21 cellular contexts compared by ENCODE assay signal in genomic region chrX:155143959-155144548, GRCh38.
DNase-seq lines count a peak whose midpoint lies in the region; ATAC-seq, FAIRE-seq and TF ChIP-seq lines count a peak whose summit lies in the region.
"Had no signal": no experiment of that assay in that cellular context is flagged by ENCODE, and none has a peak within 500 bp of the region (broad histone marks: within the 10 kb centered on the region; RNA-seq: fewer than 3 reads in every experiment).

No MANE protein-coding gene starts in this region.

- no peaks in the 10 kb centered on the region for H3K36me3 Mint-ChIP-seq in activated T-cell treated with anti-CD3 and anti-CD28 coated beads, Interleukin-2, amount 50 U/mL, for 72 hours (ENCODE audit: insufficient read depth in 2 of 2)

- no peak overlapping the region for H2AFZ ChIP-seq in PC-3 (ENCODE audit: low read length)
- peak overlapping the region; percentile 36 for H2AFZ ChIP-seq in K562 (ENCODE audit: low read depth, low read length)

- in situ Hi-C loops in K562 (cut with MboI): no loop called here

- H3K79me2 ChIP-seq in PC-3 (ENCODE audit: low read length): no peaks in the 10 kb centered on the region
- no peaks in the 10 kb centered on the region for H3K79me2 ChIP-seq in K562 (ENCODE audit: control insufficient read depth, insufficient read depth, low read length)

- H3K27ac ChIP-seq in PC-3 (ENCODE audit: low read length) (peak overlapping the region; percentile 8; the same call in 1 of the 2 replicates), K562 (ENCODE audit: extremely low read depth, low read depth, low read length) (no peak overlapping the region)
- H3K27ac ChIP-seq: C4-2B had no signal

- TF ChIP-seq EP300 in K562 (IDR thresholded peaks at IDR 0.05; ENCODE audit: low read length): no peak

- TF ChIP-seq CTCF in PC-3 (conservative IDR thresholded peaks at IDR 0.05; ENCODE audit: low read depth, low read length): no peak
- TF ChIP-seq CTCF in K562 (IDR thresholded peaks at IDR 0.05 in 2 of 3, conservative IDR thresholded peaks at IDR 0.05 in 1 of 3; ENCODE audit: insufficient read depth in 2 of 3, low read depth in 1 of 3, low read length in 3 of 3): no peak

- H3K9me3 ChIP-seq in PC-3 (ENCODE audit: low read length) (no peaks in the 10 kb centered on the region), K562 (replicated peaks; ENCODE audit: control insufficient read depth, insufficient read depth, low read depth, low read length) (no peaks in the 10 kb centered on the region; the same call in 1 of the 2 replicates)

- BruUV-seq in PC-3 (replicated peaks; lab: Mats Ljungman, UMichigan): no TSS peak
- no TSS peak for BruUV-seq in K562 (replicated peaks; lab: Mats Ljungman, UMichigan)

- no peaks in the 10 kb centered on the region for H3F3A ChIP-seq in PC-3 (ENCODE audit: low read length, unreplicated experiment)

- TF ChIP-seq RAD21 in K562 (CRISPR knock-in tag; conservative IDR thresholded peaks at IDR 0.05 in 1 of 2, IDR thresholded peaks at IDR 0.05 in 1 of 2): no peak

- POLR2A ChIA-PET in PC-3 (lab: Charles Lee; ENCODE audit: unreplicated experiment): no interaction called here
- POLR2A ChIA-PET in K562 (lab: Yijun Ruan, JAX): no interaction called here

- H3K9ac ChIP-seq in PC-3 (ENCODE audit: low read length) (no peak overlapping the region; the same call in 1 of the 2 replicates), K562 (ENCODE audit: insufficient read depth in 1 of 2, low read depth in 2 of 2, low read length in 2 of 2) (no peak overlapping the region)

- no peaks in the 10 kb centered on the region for H3K9me3 Mint-ChIP-seq in activated T-cell treated with anti-CD3 and anti-CD28 coated beads, Interleukin-2, amount 50 U/mL, for 72 hours

- H3K4me1 ChIP-seq in PC-3 (ENCODE audit: insufficient read depth, low read length) (peaks cover 13% of the 10 kb centered on the region; the same call in 1 of the 2 replicates), K562 (replicated peaks in 1 of 2; ENCODE audit: control insufficient read depth in 2 of 2, insufficient read depth in 2 of 2, low read length in 2 of 2) (peaks cover 0 to 17% of the 10 kb centered on the region in 2 experiments; a peak in 4 of 5 replicates)

- CTCF ChIA-PET in PC-3 (lab: Charles Lee): no interaction called here
- CTCF ChIA-PET in K562 (lab: Yijun Ruan, JAX; ENCODE audit: low intra/inter-chr PET ratio): no interaction called here

- H4K20me1 ChIP-seq in PC-3 (ENCODE audit: low read length) (no peaks in the 10 kb centered on the region), K562 (replicated peaks; ENCODE audit: control insufficient read depth, insufficient read depth, low read length) (no peaks in the 10 kb centered on the region)

- no peak overlapping the region for H3K4me2 ChIP-seq in PC-3 (ENCODE audit: low read length)
- no peak overlapping the region for H3K4me2 ChIP-seq in K562 (ENCODE audit: insufficient read depth, low read length)

- H3K27me3 ChIP-seq in PC-3 (ENCODE audit: low read length) (no peaks in the 10 kb centered on the region), K562 (ENCODE audit: control insufficient read depth in 2 of 2, insufficient read depth in 2 of 2, low read length in 2 of 2) (no peaks in the 10 kb centered on the region)

- no peak overlapping the region for H3K4me3 ChIP-seq in PC-3 (ENCODE audit: low read length)
- no peak overlapping the region for H3K4me3 ChIP-seq in K562

- DNase-seq in activated T-cell treated with anti-CD3 and anti-CD28 coated beads, Interleukin-2, amount 50 U/mL, for 72 hours: no peak
- no peak for DNase-seq in activated T-cell treated with anti-CD3 and anti-CD28 coated beads, Interleukin-2, amount 50 U/mL, for 48 hours
- DNase-seq in GM19239 (ENCODE audit: insufficient read length, low spot score) (no peak), PC-3 (no peak), K562 (ENCODE audit: extremely low read depth in 1 of 4, low spot score in 3 of 4) (no peak), posterior cingulate gyrus (no peak), NOMO-1 (lab: John Stamatoyannopoulos, UW; ENCODE audit: unreplicated experiment in 2 of 2) (no peak)
- DNase-seq in stimulated activated naive CD4-positive, alpha-beta T cell (lab: John Stamatoyannopoulos, UW): no peak
- DNase-seq: DMS53, GDM1, H7, KBM-7, NCI-H1105, NCI-H146, NCI-H2029, NCI-H2171 treated with DMSO at 0.1 percent for 48 hours, NCI-H524 treated with DMSO at 0.1 percent for 48 hours, NCI-H82, OCI-M1, Right ventricle myocardium superior had no signal

- intact Hi-C loops in PC-3 (cut with micrococcal nuclease): no loop called here
- intact Hi-C loops in K562 (cut with micrococcal nuclease): no loop called here
- intact Hi-C loops in posterior cingulate gyrus (cut with DNase I): no loop called here

- H3K27me3 Mint-ChIP-seq in activated T-cell treated with anti-CD3 and anti-CD28 coated beads, Interleukin-2, amount 50 U/mL, for 72 hours (ENCODE audit: low read depth): peaks cover 6% of the 10 kb centered on the region

- FAIRE-seq in GM19239 (lab: Jason Lieb, UNC) (peak; percentile 57), K562 (lab: Jason Lieb, UNC) (no peak)

- no peak for TF ChIP-seq POLR2A in K562 (conservative IDR thresholded peaks at IDR 0.05)

- WGBS in K562 (ENCODE audit: insufficient coverage, low coverage, missing lambda C conversion rate): 11% methylated on average over 6 of the region's 6 CpGs

- H3K4me1 Mint-ChIP-seq in activated T-cell treated with anti-CD3 and anti-CD28 coated beads, Interleukin-2, amount 50 U/mL, for 72 hours (ENCODE audit: low read depth): peaks cover 9% of the 10 kb centered on the region

- no peaks in the 10 kb centered on the region for H3K36me3 ChIP-seq in PC-3 (ENCODE audit: low read depth, low read length)
- no peaks in the 10 kb centered on the region for H3K36me3 ChIP-seq in K562 (ENCODE audit: control insufficient read depth, insufficient read depth, low read length)

- ATAC-seq in activated T-cell treated with anti-CD3 and anti-CD28 coated beads, Interleukin-2, amount 50 U/mL, for 72 hours (replicated peaks in 1 of 2): peak; percentile 65 to 83
- ATAC-seq in PC-3 (no peak), K562 (no peak)

- H3K4me3 Mint-ChIP-seq in activated T-cell treated with anti-CD3 and anti-CD28 coated beads, Interleukin-2, amount 50 U/mL, for 72 hours: peak overlapping the region in 1 of 2 donors; percentile 39

- H3K9me1 ChIP-seq in K562 (ENCODE audit: control insufficient read depth, insufficient read depth, low read length): no peaks in the 10 kb centered on the region

- no peak overlapping the region for H3K27ac Mint-ChIP-seq in activated T-cell treated with anti-CD3 and anti-CD28 coated beads, Interleukin-2, amount 50 U/mL, for 72 hours

- H3K9me2 ChIP-seq in PC-3 (replicated peaks; ENCODE audit: low read length): no peaks in the 10 kb centered on the region

TF ChIP-seq in K562, 482 proteins besides CTCF, POLR2A, EP300 and RAD21 (continues in another document):
- TF ChIP-seq ZNF146 (CRISPR knock-in tag; IDR thresholded peaks at IDR 0.05; ENCODE audit: unreplicated experiment) (no peak), ARID3B (CRISPR knock-in tag; IDR thresholded peaks at IDR 0.05; ENCODE audit: borderline replicate concordance) (no peak), FOXK2 (conservative IDR thresholded peaks at IDR 0.05 in 1 of 2, IDR thresholded peaks at IDR 0.05 in 1 of 2; ENCODE audit: low read depth in 2 of 2) (no peak), CREB3L1 (IDR thresholded peaks at IDR 0.05; ENCODE audit: borderline replicate concordance, low read depth) (no peak), DMBX1 (CRISPR knock-in tag; IDR thresholded peaks at IDR 0.05; ENCODE audit: borderline replicate concordance) (no peak), ERF (CRISPR knock-in tag; IDR thresholded peaks at IDR 0.05) (no peak), ELF1 (tag; IDR thresholded peaks at IDR 0.05) (no peak), ZNF764 (CRISPR knock-in tag; IDR thresholded peaks at IDR 0.05; ENCODE audit: low read depth) (no peak), HDAC3 (IDR thresholded peaks at IDR 0.05; ENCODE audit: borderline replicate concordance, partially characterized antibody) (no peak), THAP12 (CRISPR knock-in tag; IDR thresholded peaks at IDR 0.05) (no peak)

Comparison
In these comparisons a context has a peak if more than half of its experiments do, and no peak if none do; other contexts are left out.
1. ATAC-seq: peak in activated T-cell treated with anti-CD3 and anti-CD28 coated beads, Interleukin-2, amount 50 U/mL, for 72 hours (2 of 2); none in PC-3 (single experiment) and K562 (single experiment).